In genomic region chr1:68470388-68470970, GRCh38 we compare ENCODE assay signal across 9 cellular contexts. TPM values are rescaled to one million over a fixed set of nuclear protein-coding genes. Genes with fewer than 3 reads are reported as not detected.
A peak's percentile ranks its signal among the peaks of the same experiment; 100 is the strongest.
DNase-seq lines count a peak whose midpoint lies in the region; TF ChIP-seq lines count a peak whose summit lies in the region.
"Had no signal": no experiment of that assay in that cellular context is flagged by ENCODE, and none has a peak within 500 bp of the region (broad histone marks: within the 10 kb centered on the region; RNA-seq: fewer than 3 reads in every experiment).

No MANE protein-coding gene starts in this region.

- H3K79me2 ChIP-seq in DOHH2 (ENCODE audit: control insufficient read depth, low read length) = no peaks in the 10 kb centered on the region
- H3K79me2 ChIP-seq in mesendoderm (ENCODE audit: control insufficient read depth, insufficient read depth, low read length) = no peaks in the 10 kb centered on the region

- no peaks in the 10 kb centered on the region for H3K27me3 Mint-ChIP-seq in neural crest cell (ENCODE audit: low read depth)
- H3K27me3 Mint-ChIP-seq in T-helper 2 cell treated with Interferon-gamma antibody and Interleukin-4, amounts not matched to agents 5 μg/mL and 100 μg/mL, for 36 hours (ENCODE audit: low read depth) = no peaks in the 10 kb centered on the region
- H3K27me3 Mint-ChIP-seq: activated B cell treated with CpG ODN at 0.5 μM for 24 hours had no signal

- H3K18ac ChIP-seq in mesendoderm (ENCODE audit: low read length) = no peak overlapping the region

- H2BK5ac ChIP-seq in mesendoderm (ENCODE audit: low read length) = no peak overlapping the region

- TF ChIP-seq POLR2A in NB4 (IDR thresholded peaks at IDR 0.05; ENCODE audit: extremely low read depth, insufficient read length) = no peak

- no peak overlapping the region for H3K27ac Mint-ChIP-seq in neural crest cell (ENCODE audit: unreplicated experiment)
- H3K27ac Mint-ChIP-seq in T-helper 2 cell treated with Interferon-gamma antibody and Interleukin-4, amounts not matched to agents 5 μg/mL and 100 μg/mL, for 36 hours = no peak overlapping the region
- H3K27ac Mint-ChIP-seq: activated B cell treated with CpG ODN at 0.5 μM for 24 hours had no signal

- H3K36me3 ChIP-seq in DOHH2 (ENCODE audit: control insufficient read depth, low read length) (peaks cover 15% of the 10 kb centered on the region), mesendoderm (ENCODE audit: control insufficient read depth, insufficient read depth, low read length) (no peaks in the 10 kb centered on the region)

- TF ChIP-seq CTCF in DOHH2 (IDR thresholded peaks at IDR 0.05; ENCODE audit: low read depth, low read length, poor library complexity, severe bottlenecking) (peak; percentile 79), NB4 (IDR thresholded peaks at IDR 0.05; ENCODE audit: low read depth, low read length) (peak; percentile 47), choroid plexus epithelial cell (conservative IDR thresholded peaks at IDR 0.05; ENCODE audit: low read depth, low read length) (peak; percentile 90), neural crest cell (conservative IDR thresholded peaks at IDR 0.05) (peak; percentile 79)

- no peak overlapping the region for H3K23ac ChIP-seq in mesendoderm (ENCODE audit: low read length)

- no peak overlapping the region for H3K4me2 ChIP-seq in DOHH2 (ENCODE audit: low read length)
- H3K4me2 ChIP-seq in mesendoderm (ENCODE audit: low read length) = no peak overlapping the region

- H3K27me3 ChIP-seq in DOHH2 (ENCODE audit: control insufficient read depth, low read length) = no peaks in the 10 kb centered on the region
- no peaks in the 10 kb centered on the region for H3K27me3 ChIP-seq in mesendoderm (ENCODE audit: insufficient read depth, low read length, poor library complexity)

- H3K4me1 ChIP-seq in DOHH2 (ENCODE audit: control insufficient read depth, low read length) = peaks cover 7% of the 10 kb centered on the region
- no peaks in the 10 kb centered on the region for H3K4me1 ChIP-seq in mesendoderm (ENCODE audit: control insufficient read depth, low read depth, low read length)

- no peaks in the 10 kb centered on the region for H3K79me1 ChIP-seq in mesendoderm (ENCODE audit: low read length)

- H3K9me3 Mint-ChIP-seq in neural crest cell = no peaks in the 10 kb centered on the region
- H3K9me3 Mint-ChIP-seq in T-helper 2 cell treated with Interferon-gamma antibody and Interleukin-4, amounts not matched to agents 5 μg/mL and 100 μg/mL, for 36 hours = no peaks in the 10 kb centered on the region
- H3K9me3 Mint-ChIP-seq: activated B cell treated with CpG ODN at 0.5 μM for 24 hours had no signal

- H4K8ac ChIP-seq in mesendoderm (ENCODE audit: low read depth, low read length) = no peak overlapping the region

- H3K27ac ChIP-seq in DOHH2 (ENCODE audit: low read depth, low read length) = no peak overlapping the region
- H3K27ac ChIP-seq in mesendoderm (ENCODE audit: low read depth, low read length) = no peak overlapping the region

- WGBS in mesendoderm (ENCODE audit: extremely low coverage, insufficient coverage, low lambda C conversion rate) = no CpG with 5 or more reads among the region's 2 CpGs

- no peak overlapping the region for H3K4ac ChIP-seq in mesendoderm (ENCODE audit: low read depth, low read length)

- no peaks in the 10 kb centered on the region for H3K4me1 Mint-ChIP-seq in neural crest cell
- no peaks in the 10 kb centered on the region for H3K4me1 Mint-ChIP-seq in T-helper 2 cell treated with Interferon-gamma antibody and Interleukin-4, amounts not matched to agents 5 μg/mL and 100 μg/mL, for 36 hours (ENCODE audit: low read depth)
- H3K4me1 Mint-ChIP-seq: activated B cell treated with CpG ODN at 0.5 μM for 24 hours had no signal

- no peaks in the 10 kb centered on the region for H3K9me2 ChIP-seq in DOHH2 (replicated peaks; ENCODE audit: control insufficient read depth, low read length)

- H2AK5ac ChIP-seq in mesendoderm (ENCODE audit: low read length) = no peak overlapping the region

- H3K56ac ChIP-seq in mesendoderm (ENCODE audit: low read length) = no peak overlapping the region

- no peak overlapping the region for H3K4me3 Mint-ChIP-seq in neural crest cell
- H3K4me3 Mint-ChIP-seq in T-helper 2 cell treated with Interferon-gamma antibody and Interleukin-4, amounts not matched to agents 5 μg/mL and 100 μg/mL, for 36 hours = no peak overlapping the region
- H3K4me3 Mint-ChIP-seq: activated B cell treated with CpG ODN at 0.5 μM for 24 hours had no signal

- no peak overlapping the region for H2BK15ac ChIP-seq in mesendoderm (replicated peaks; ENCODE audit: low read depth)

- peaks cover 23% of the 10 kb centered on the region for H3F3A ChIP-seq in DOHH2 (ENCODE audit: control insufficient read depth, insufficient read depth)

- peaks cover 6% of the 10 kb centered on the region for H3K36me3 Mint-ChIP-seq in neural crest cell (ENCODE audit: low read depth)
- peaks cover 4% of the 10 kb centered on the region for H3K36me3 Mint-ChIP-seq in T-helper 2 cell treated with Interferon-gamma antibody and Interleukin-4, amounts not matched to agents 5 μg/mL and 100 μg/mL, for 36 hours (ENCODE audit: low read depth)

- H4K20me1 ChIP-seq in DOHH2 (ENCODE audit: control insufficient read depth, insufficient read depth, low read depth, low read length) = no peaks in the 10 kb centered on the region

- H3K4me3 ChIP-seq in DOHH2 (ENCODE audit: low read length) (no peak overlapping the region), NB4 (ENCODE audit: low read depth, low read length) (no peak overlapping the region), choroid plexus epithelial cell (ENCODE audit: low read depth, low read length) (no peak overlapping the region), mesendoderm (ENCODE audit: low read length) (no peak overlapping the region)

- H3K9ac ChIP-seq in mesendoderm (ENCODE audit: low read length) = no peak overlapping the region

- peak; percentile 8 for DNase-seq in NB4 (ENCODE audit: low read depth)
- peak; percentile 63 for DNase-seq in choroid plexus epithelial cell (ENCODE audit: low read depth)
- DNase-seq in neural crest cell (ENCODE audit: low read depth, low spot score) = no peak
- no peak for DNase-seq in T-helper 2 cell treated with Interferon-gamma antibody and Interleukin-4, amounts not matched to agents 5 μg/mL and 100 μg/mL, for 36 hours (ENCODE audit: low spot score)
- no peak for DNase-seq in mesendoderm
- DNase-seq in GF-D8 (lab: John Stamatoyannopoulos, UW) = no peak
- DNase-seq in activated CD4-positive, alpha-beta T cell treated with anti-CD3 and anti-CD28 coated beads for 1 hour = no peak
- DNase-seq: activated B cell treated with CpG ODN at 0.5 μM for 24 hours had no signal

- no peak overlapping the region for H2BK120ac ChIP-seq in mesendoderm (ENCODE audit: low read depth, low read length)

- H3K9me3 ChIP-seq in DOHH2 (ENCODE audit: control insufficient read depth, insufficient read depth, low read length) = no peaks in the 10 kb centered on the region

- H4K5ac ChIP-seq in mesendoderm (ENCODE audit: low read length) = no peak overlapping the region

RNA-seq across cellular contexts. Expression of gene RPE65, which starts 20.7 kb away (rescaled TPM):
- total RNA-seq in neural crest cell = not detected in 2 replicates
- polyA plus RNA-seq in mesendoderm (2013, experiment 1 of 2) = 0.01 TPM
- not detected for polyA plus RNA-seq in mesendoderm (2013, experiment 2 of 2)
- total RNA-seq: activated B cell treated with CpG ODN at 0.5 μM for 24 hours had no signal

RNA-seq across cellular contexts. Expression of gene DEPDC1, which starts 26.4 kb away (rescaled TPM):
- 30.3 and 31.6 TPM in 2 replicates for total RNA-seq in neural crest cell
- 28.3 TPM for polyA plus RNA-seq in mesendoderm (2013, experiment 1 of 2)
- polyA plus RNA-seq in mesendoderm (2013, experiment 2 of 2) = 29.9 TPM

Comparison
In these comparisons a context has a peak if more than half of its experiments do, and no peak if none do; other contexts are left out.
1. DNase-seq: peak in NB4 (single experiment) and choroid plexus epithelial cell (single experiment); none in neural crest cell (single experiment), T-helper 2 cell treated with Interferon-gamma antibody and Interleukin-4, amounts not matched to agents 5 μg/mL and 100 μg/mL, for 36 hours (single experiment), mesendoderm (single experiment), GF-D8 (single experiment) and activated CD4-positive, alpha-beta T cell treated with anti-CD3 and anti-CD28 coated beads for 1 hour (single experiment).
2. Peak in every context shown above with its lines, with median percentiles within 50 percentile points of each other: CTCF ChIP-seq.